ENCODE assay signal across 8 cellular contexts in the genomic region with DNA sequence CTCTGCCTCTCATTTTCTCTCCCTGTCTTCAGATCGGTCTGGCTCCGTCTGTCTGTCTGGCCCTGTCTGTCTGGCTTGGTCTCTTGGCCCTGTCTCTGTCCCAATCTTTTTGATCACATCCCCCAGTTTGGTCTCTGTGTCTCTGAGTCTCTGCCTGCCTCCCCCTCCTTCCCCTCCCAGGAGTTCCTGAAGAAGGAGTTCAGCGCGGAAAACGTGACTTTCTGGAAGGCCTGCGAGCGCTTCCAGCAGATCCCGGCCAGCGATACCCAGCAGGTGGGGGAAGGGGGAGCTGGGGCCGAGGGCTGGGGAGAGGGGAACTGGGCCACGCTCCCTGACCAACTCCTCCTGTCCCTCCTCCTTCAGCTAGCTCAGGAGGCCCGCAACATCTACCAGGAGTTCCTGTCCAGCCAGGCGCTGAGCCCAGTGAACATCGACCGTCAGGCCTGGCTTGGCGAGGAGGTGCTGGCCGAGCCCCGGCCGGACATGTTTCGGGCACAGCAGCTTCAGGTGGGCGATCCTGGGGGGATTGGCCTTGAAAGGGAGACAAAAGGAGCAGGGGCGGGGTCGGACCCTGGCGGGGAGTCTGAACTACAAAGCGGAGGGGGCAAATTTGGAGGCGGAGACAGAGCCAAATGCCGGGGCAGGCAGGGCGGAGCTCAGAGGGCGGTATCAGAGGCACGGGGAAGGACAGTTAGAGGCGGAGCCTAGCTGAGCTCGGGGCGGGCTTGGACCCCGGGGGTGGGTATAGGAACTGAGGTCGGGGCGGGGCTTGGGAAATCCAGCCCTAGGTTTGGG. TPM values are rescaled to one million over a fixed set of nuclear protein-coding genes. Genes with fewer than 3 reads are reported as not detected.
DNase-seq lines count a peak whose midpoint lies in the region; ATAC-seq, FAIRE-seq and TF ChIP-seq lines count a peak whose summit lies in the region.

No MANE protein-coding gene starts in this region.

- H3K79me2 ChIP-seq in K562 (ENCODE audit: control insufficient read depth, insufficient read depth, low read length), result peaks cover 24% of the 10 kb centered on the region

- peak; percentile 86 for ATAC-seq in K562
- ATAC-seq in GM18873 (IDR thresholded peaks at IDR 0.05; ENCODE audit: low FRiP score, unreplicated experiment), result no peak
- ATAC-seq in HG03108 (IDR thresholded peaks at IDR 0.05; ENCODE audit: unreplicated experiment), result no peak

- peaks cover 4% of the 10 kb centered on the region for H3K9me1 ChIP-seq in K562 (ENCODE audit: control insufficient read depth, insufficient read depth, low read length)

- H3K4me1 ChIP-seq in K562 (replicated peaks in 1 of 2; ENCODE audit: control insufficient read depth in 2 of 2, insufficient read depth in 2 of 2, low read length in 2 of 2), result peaks cover 74 to 92% of the 10 kb centered on the region in 2 experiments
- H3K4me1 ChIP-seq in iPS-18a (ENCODE audit: control insufficient read depth, low read depth, low read length), result peaks cover 33% of the 10 kb centered on the region

- intact Hi-C loops in K562 (cut with micrococcal nuclease), result loop anchor here (10.0 kb wide), 1 partner anchor 252 kb away; no protein-coding TSS in a partner anchor

- H3K4me2 ChIP-seq in K562 (ENCODE audit: insufficient read depth, low read length), result peak overlapping the region; percentile 89

- TF ChIP-seq POLR2A in K562 (conservative IDR thresholded peaks at IDR 0.05), result peak; percentile 84

- DNase-seq in HK-2 (ENCODE audit: unreplicated experiment) (peak; percentile 87), K562 (ENCODE audit: extremely low read depth in 1 of 4, low spot score in 3 of 4) (peak; percentile 96 to 98 (median 97)), skeletal muscle cell (ENCODE audit: low read depth) (peak; percentile 45), NCI-H1930 (lab: John Stamatoyannopoulos, UW) (no peak), dedifferentiated amniotic fluid mesenchymal stem cell (ENCODE audit: extremely low spot score) (no peak)

- H3K36me3 ChIP-seq in K562 (ENCODE audit: control insufficient read depth, insufficient read depth, low read length), result peaks cover 30% of the 10 kb centered on the region; the same call in 2 of the 3 replicates
- no peaks in the 10 kb centered on the region for H3K36me3 ChIP-seq in iPS-18a (ENCODE audit: control insufficient read depth, low read depth, low read length)

- TSS peak; percentile 79 for BruUV-seq in K562 (replicated peaks; lab: Mats Ljungman, UMichigan)

- H4K20me1 ChIP-seq in K562 (replicated peaks; ENCODE audit: control insufficient read depth, insufficient read depth, low read length), result no peaks in the 10 kb centered on the region

- H2AFZ ChIP-seq in K562 (ENCODE audit: low read depth, low read length), result peak overlapping the region; percentile 93

- CTCF ChIA-PET in K562 (lab: Yijun Ruan, JAX; ENCODE audit: low intra/inter-chr PET ratio), result interaction anchor here (2.0 kb wide), 1 partner anchor 49 kb away, joined by 6 read pairs; no protein-coding TSS in a partner anchor

- TF ChIP-seq CTCF in K562 (IDR thresholded peaks at IDR 0.05 in 2 of 3, conservative IDR thresholded peaks at IDR 0.05 in 1 of 3; ENCODE audit: insufficient read depth in 2 of 3, low read depth in 1 of 3, low read length in 3 of 3), result no peak

- H3K27me3 ChIP-seq in K562 (ENCODE audit: control insufficient read depth in 2 of 2, insufficient read depth in 2 of 2, low read length in 2 of 2) (no peaks in the 10 kb centered on the region), iPS-18a (ENCODE audit: control insufficient read depth, insufficient read depth, low read length) (peaks cover 21% of the 10 kb centered on the region)

- TF ChIP-seq RAD21 in K562 (CRISPR knock-in tag; conservative IDR thresholded peaks at IDR 0.05 in 1 of 2, IDR thresholded peaks at IDR 0.05 in 1 of 2), result no peak

- under 1% methylated on average over 21 of the region's 36 CpGs for WGBS in K562 (ENCODE audit: insufficient coverage, low coverage, missing lambda C conversion rate)

- in situ Hi-C loops in K562 (cut with MboI), result no loop called here

- H3K27ac ChIP-seq in K562 (ENCODE audit: extremely low read depth, low read depth, low read length), result peak overlapping the region; percentile 94
- H3K27ac ChIP-seq in iPS-18a (ENCODE audit: low read length), result peak overlapping the region; percentile 81

- H3K9ac ChIP-seq in K562 (ENCODE audit: insufficient read depth in 1 of 2, low read depth in 2 of 2, low read length in 2 of 2) (peak overlapping the region; percentile 79 to 95), iPS-18a (ENCODE audit: low read length) (peak overlapping the region; percentile 78)

- peak overlapping the region; percentile 57 for H3K4me3 ChIP-seq in K562
- peak overlapping the region; percentile 63 for H3K4me3 ChIP-seq in iPS-18a (ENCODE audit: low read length)
- H3K4me3 ChIP-seq in skeletal muscle cell (ENCODE audit: low read depth, low read length), result peak overlapping the region; percentile 47

- POLR2A ChIA-PET in K562 (lab: Yijun Ruan, JAX), result interaction anchor here (0.6 to 2.5 kb wide), 15 partner anchors 9 to 232 kb away, joined by 3 to 18 read pairs (median 3); partner anchors contain the start of genes LMAN2 and PDLIM7

- H3K9me3 ChIP-seq in K562 (replicated peaks; ENCODE audit: control insufficient read depth, insufficient read depth, low read depth, low read length) (no peaks in the 10 kb centered on the region), iPS-18a (ENCODE audit: control insufficient read depth, low read depth, low read length) (no peaks in the 10 kb centered on the region)

- no peak for TF ChIP-seq EP300 in K562 (IDR thresholded peaks at IDR 0.05; ENCODE audit: low read length)

- peak; percentile 97 for FAIRE-seq in K562 (lab: Jason Lieb, UNC)

RNA-seq across cellular contexts. Expression of gene RGS14, which starts 9.0 kb away (rescaled TPM):
- 35.8 and 98.9 TPM in 2 replicates for total RNA-seq in K562 (2011; cell fraction: chromatin; rRNA removed; ENCODE audit: low replicate concordance)
- total RNA-seq in K562 (2011; cell fraction: nucleolus; rRNA removed), result 87.6 and 104 TPM in 2 replicates
- 52.4 and 57.0 TPM in 2 replicates for total RNA-seq in K562 (2011; cell fraction: nucleoplasm; rRNA removed)
- 63.1 and 86.1 TPM in 2 replicates for total RNA-seq in K562 (2014; rRNA removed)
- 6.3 and 10.5 TPM in 2 replicates for total RNA-seq in K562 (2014; rRNA removed; fragmentation: Illumina TruSeq; extraction: Trizol)
- 34.5 and 38.8 TPM in 2 replicates for total RNA-seq in K562 (2015; rRNA removed; fragmentation: Illumina TruSeq; extraction: Trizol)
- total RNA-seq in K562 (2021), result 50.3 and 55.4 TPM in 2 replicates
- polyA plus RNA-seq in K562 (2011; rRNA removed), result 21.2 and 40.8 TPM in 2 replicates
- polyA plus RNA-seq in K562 (2011; cell fraction: cytosol; rRNA removed), result 54.2 and 98.9 TPM in 2 replicates
- 174 and 232 TPM in 2 replicates for polyA plus RNA-seq in K562 (2011; cell fraction: nucleus; rRNA removed)
- 40.9 and 53.0 TPM in 2 replicates for polyA plus RNA-seq in K562 (2012)
- polyA plus RNA-seq in K562 (2014; fragmentation: Illumina TruSeq; extraction: Trizol), result 42.0 and 46.3 TPM in 2 replicates
- polyA plus RNA-seq in K562 (2014; fragmentation: Nextera tagmentation; extraction: Ambion mirVana), result 1 to 10 TPM in 1 of 2 experiments, under 1 TPM in 1; 0.28 to 1.3 TPM
- polyA plus RNA-seq in K562 (2014; rRNA removed), result 75.9 and 101 TPM in 2 replicates
- 11.5 and 13.6 TPM in 2 replicates for polyA minus RNA-seq in K562 (2011; rRNA and poly(A)+ RNA removed)
- polyA minus RNA-seq in K562 (2011; cell fraction: cytosol; rRNA and poly(A)+ RNA removed), result 20.3 and 24.8 TPM in 2 replicates
- polyA minus RNA-seq in K562 (2011; cell fraction: nucleus; rRNA and poly(A)+ RNA removed), result 49.7 and 64.5 TPM in 2 replicates

RNA-seq across cellular contexts. Expression of gene LMAN2, which starts 15.3 kb away (rescaled TPM):
- 108 and 260 TPM in 2 replicates for total RNA-seq in K562 (2011; cell fraction: chromatin; rRNA removed; ENCODE audit: low replicate concordance)
- total RNA-seq in K562 (2011; cell fraction: nucleolus; rRNA removed), result 422 and 429 TPM in 2 replicates
- total RNA-seq in K562 (2011; cell fraction: nucleoplasm; rRNA removed), result 240 and 283 TPM in 2 replicates
- total RNA-seq in K562 (2014; rRNA removed) (200 and 216 TPM in 2 replicates), K562 (2014; rRNA removed; fragmentation: Illumina TruSeq; extraction: Trizol) (69.3 and 110 TPM in 2 replicates), K562 (2015; rRNA removed; fragmentation: Illumina TruSeq; extraction: Trizol) (179 and 196 TPM in 2 replicates), K562 (2021) (130 and 136 TPM in 2 replicates)
- polyA plus RNA-seq in K562 (2011; rRNA removed) (119 and 150 TPM in 2 replicates), K562 (2014; fragmentation: Illumina TruSeq; extraction: Trizol) (241 and 254 TPM in 2 replicates), K562 (2014; fragmentation: Nextera tagmentation; extraction: Ambion mirVana) (1 to 10 TPM; 2.7 to 8.5 TPM), K562 (2014; rRNA removed) (196 and 235 TPM in 2 replicates)
- 299 and 407 TPM in 2 replicates for polyA plus RNA-seq in K562 (2011; cell fraction: cytosol; rRNA removed)
- polyA plus RNA-seq in K562 (2011; cell fraction: nucleus; rRNA removed), result 207 and 224 TPM in 2 replicates
- polyA plus RNA-seq in K562 (2012), result 176 and 216 TPM in 2 replicates
- 113 and 151 TPM in 2 replicates for polyA minus RNA-seq in K562 (2011; rRNA and poly(A)+ RNA removed)
- polyA minus RNA-seq in K562 (2011; cell fraction: cytosol; rRNA and poly(A)+ RNA removed), result 150 and 163 TPM in 2 replicates
- 76.1 and 108 TPM in 2 replicates for polyA minus RNA-seq in K562 (2011; cell fraction: nucleus; rRNA and poly(A)+ RNA removed)

RNA-seq across cellular contexts. Expression of gene SLC34A1, which starts 17.5 kb away (rescaled TPM):
- total RNA-seq in K562 (2011; cell fraction: chromatin; rRNA removed; ENCODE audit: low replicate concordance), result 0.09 TPM in 1 of 2 replicates, not detected in the other
- total RNA-seq in K562 (2011; cell fraction: nucleolus; rRNA removed), result not detected in 2 replicates
- not detected in 2 replicates for total RNA-seq in K562 (2011; cell fraction: nucleoplasm; rRNA removed)
- total RNA-seq in K562 (2014; rRNA removed), result not detected in 2 replicates
- not detected in 2 replicates for total RNA-seq in K562 (2014; rRNA removed; fragmentation: Illumina TruSeq; extraction: Trizol)
- total RNA-seq in K562 (2015; rRNA removed; fragmentation: Illumina TruSeq; extraction: Trizol), result not detected in 2 replicates
- not detected in 2 replicates for total RNA-seq in K562 (2021)
- not detected in 2 replicates for polyA plus RNA-seq in K562 (2011; rRNA removed)
- polyA plus RNA-seq in K562 (2011; cell fraction: cytosol; rRNA removed), result not detected in 2 replicates
- not detected in 2 replicates for polyA plus RNA-seq in K562 (2011; cell fraction: nucleus; rRNA removed)
- not detected in 2 replicates for polyA plus RNA-seq in K562 (2012)
- not detected in 2 replicates for polyA plus RNA-seq in K562 (2014; fragmentation: Illumina TruSeq; extraction: Trizol)
- not detected for polyA plus RNA-seq in K562 (2014; fragmentation: Nextera tagmentation; extraction: Ambion mirVana)
- polyA plus RNA-seq in K562 (2014; rRNA removed), result not detected in 2 replicates
- not detected in 2 replicates for polyA minus RNA-seq in K562 (2011; rRNA and poly(A)+ RNA removed)
- not detected in 2 replicates for polyA minus RNA-seq in K562 (2011; cell fraction: cytosol; rRNA and poly(A)+ RNA removed)
- not detected in 2 replicates for polyA minus RNA-seq in K562 (2011; cell fraction: nucleus; rRNA and poly(A)+ RNA removed)

RNA-seq across cellular contexts. Expression of gene PFN3, which starts 33.7 kb away (rescaled TPM):
- not detected in 2 replicates for total RNA-seq in K562 (2011; cell fraction: chromatin; rRNA removed; ENCODE audit: low replicate concordance)
- total RNA-seq in K562 (2011; cell fraction: nucleolus; rRNA removed), result not detected in 2 replicates
- total RNA-seq in K562 (2011; cell fraction: nucleoplasm; rRNA removed), result not detected in 2 replicates
- total RNA-seq in K562 (2014; rRNA removed) (not detected in 2 replicates), K562 (2014; rRNA removed; fragmentation: Illumina TruSeq; extraction: Trizol) (not detected in 2 replicates), K562 (2015; rRNA removed; fragmentation: Illumina TruSeq; extraction: Trizol) (not detected in 2 replicates), K562 (2021) (not detected in 2 replicates)
- polyA plus RNA-seq in K562 (2011; rRNA removed) (not detected in 2 replicates), K562 (2014; fragmentation: Illumina TruSeq; extraction: Trizol) (not detected in 2 replicates), K562 (2014; fragmentation: Nextera tagmentation; extraction: Ambion mirVana) (not detected), K562 (2014; rRNA removed) (not detected in 2 replicates)
- polyA plus RNA-seq in K562 (2011; cell fraction: cytosol; rRNA removed), result not detected in 2 replicates
- not detected in 2 replicates for polyA plus RNA-seq in K562 (2011; cell fraction: nucleus; rRNA removed)
- polyA plus RNA-seq in K562 (2012), result not detected in 2 replicates
- not detected in 2 replicates for polyA minus RNA-seq in K562 (2011; rRNA and poly(A)+ RNA removed)
- polyA minus RNA-seq in K562 (2011; cell fraction: cytosol; rRNA and poly(A)+ RNA removed), result not detected in 2 replicates
- 0.67 TPM in 1 of 2 replicates, not detected in the other for polyA minus RNA-seq in K562 (2011; cell fraction: nucleus; rRNA and poly(A)+ RNA removed)

RNA-seq across cellular contexts. Expression of gene F12, which starts 42.6 kb away (rescaled TPM):
- 2.4 and 7.8 TPM in 2 replicates for total RNA-seq in K562 (2011; cell fraction: chromatin; rRNA removed; ENCODE audit: low replicate concordance)
- total RNA-seq in K562 (2011; cell fraction: nucleolus; rRNA removed), result 12.2 and 13.2 TPM in 2 replicates
- 5.8 and 6.0 TPM in 2 replicates for total RNA-seq in K562 (2011; cell fraction: nucleoplasm; rRNA removed)
- total RNA-seq in K562 (2014; rRNA removed) (13.8 and 23.9 TPM in 2 replicates), K562 (2014; rRNA removed; fragmentation: Illumina TruSeq; extraction: Trizol) (0.80 and 1.1 TPM in 2 replicates), K562 (2015; rRNA removed; fragmentation: Illumina TruSeq; extraction: Trizol) (3.6 and 4.7 TPM in 2 replicates), K562 (2021) (18.3 and 22.6 TPM in 2 replicates)
- polyA plus RNA-seq in K562 (2011; rRNA removed) (6.1 and 9.7 TPM in 2 replicates), K562 (2014; fragmentation: Illumina TruSeq; extraction: Trizol) (0.59 and 2.7 TPM in 2 replicates), K562 (2014; fragmentation: Nextera tagmentation; extraction: Ambion mirVana) (1 to 10 TPM in 1 of 2 experiments, under 1 TPM in 1; 0.91 to 1.3 TPM), K562 (2014; rRNA removed) (14.3 and 14.9 TPM in 2 replicates)
- 11.4 and 33.1 TPM in 2 replicates for polyA plus RNA-seq in K562 (2011; cell fraction: cytosol; rRNA removed)
- 19.4 and 31.1 TPM in 2 replicates for polyA plus RNA-seq in K562 (2011; cell fraction: nucleus; rRNA removed)
- 15.5 and 16.0 TPM in 2 replicates for polyA plus RNA-seq in K562 (2012)
- polyA minus RNA-seq in K562 (2011; rRNA and poly(A)+ RNA removed), result 0.63 and 1.6 TPM in 2 replicates
- polyA minus RNA-seq in K562 (2011; cell fraction: cytosol; rRNA and poly(A)+ RNA removed), result 8.3 and 17.7 TPM in 2 replicates
- 3.9 and 6.0 TPM in 2 replicates for polyA minus RNA-seq in K562 (2011; cell fraction: nucleus; rRNA and poly(A)+ RNA removed)

Comparison
In these comparisons a context has a peak if more than half of its experiments do, and no peak if none do; other contexts are left out.
1. DNase-seq: peak in HK-2 (single experiment), K562 (4 of 4) and skeletal muscle cell (single experiment); none in NCI-H1930 (0 of 2) and dedifferentiated amniotic fluid mesenchymal stem cell (single experiment).
2. Peak in every context shown above with its lines, with median percentiles within 50 percentile points of each other: H3K4me3 ChIP-seq.